In genomic region chr5:40754381-40755092, GRCh38 we compare ENCODE assay signal across 8 cellular contexts. TPM values are rescaled to one million over a fixed set of nuclear protein-coding genes. Genes with fewer than 3 reads are reported as not detected.
DNase-seq lines count a peak whose midpoint lies in the region; ATAC-seq, FAIRE-seq and TF ChIP-seq lines count a peak whose summit lies in the region.

No MANE protein-coding gene starts in this region.

- H3K4me1 Mint-ChIP-seq in mesothelial cell of epicardium, result peaks cover 2% of the 10 kb centered on the region
- H3K4me1 Mint-ChIP-seq in type B pancreatic cell (ENCODE audit: unreplicated experiment), result no peaks in the 10 kb centered on the region

- peaks cover 21% of the 10 kb centered on the region; the same call in 1 of the 2 replicates for H3K79me2 ChIP-seq in KMS-11 (ENCODE audit: insufficient read depth, low read depth)

- H3K27ac ChIP-seq in KMS-11, result peak overlapping the region; percentile 73
- peak overlapping the region; percentile 11 for H3K27ac ChIP-seq in duodenal mucosa (ENCODE audit: low read depth, low read length)
- peak overlapping the region; percentile 70 to 94 (median 83) for H3K27ac ChIP-seq in pancreas

- H3K4me2 ChIP-seq in KMS-11, result peak overlapping the region; percentile 66

- H3K27me3 Mint-ChIP-seq in mesothelial cell of epicardium (ENCODE audit: low read depth) (no peaks in the 10 kb centered on the region), type B pancreatic cell (no peaks in the 10 kb centered on the region)

- H3K27me3 ChIP-seq in KMS-11 (ENCODE audit: insufficient read depth, low read depth), result no peaks in the 10 kb centered on the region
- no peaks in the 10 kb centered on the region for H3K27me3 ChIP-seq in duodenal mucosa (ENCODE audit: control insufficient read depth in 1 of 2, insufficient read depth in 2 of 2, low read length in 2 of 2)
- no peaks in the 10 kb centered on the region for H3K27me3 ChIP-seq in pancreas

- no peak overlapping the region for H3K4me3 ChIP-seq in KMS-11 (IDR thresholded peaks at IDR 0.05; ENCODE audit: insufficient read depth, low read depth, low read length)
- peak overlapping the region; percentile 95 to 97 for H3K4me3 ChIP-seq in duodenal mucosa (ENCODE audit: low read depth in 1 of 2, low read length in 2 of 2)
- H3K4me3 ChIP-seq in pancreas, result peak overlapping the region; percentile 66 to 88 (median 80)

- FAIRE-seq in pancreas (lab: Jason Lieb, UNC), result no peak
- no peak for FAIRE-seq in H54 (lab: Jason Lieb, UNC)

- TF ChIP-seq CTCF in GM13976 (IDR thresholded peaks at IDR 0.05; ENCODE audit: borderline replicate concordance, control extremely low read depth, extremely low read depth, insufficient read depth, missing control alignments), result no peak
- TF ChIP-seq CTCF in KMS-11 (conservative IDR thresholded peaks at IDR 0.05; ENCODE audit: low read depth, low read length), result no peak
- TF ChIP-seq CTCF in pancreas (IDR thresholded peaks at IDR 0.05), result no peak
- no peak for TF ChIP-seq CTCF in mesothelial cell of epicardium (IDR thresholded peaks at IDR 0.05; ENCODE audit: unreplicated experiment)
- TF ChIP-seq CTCF in type B pancreatic cell (conservative IDR thresholded peaks at IDR 0.05), result no peak

- intact Hi-C loops in pancreas (cut with DNase I), result loop anchor here in 1 of 3 donors (10.0 kb wide), 1 partner anchor 120 kb away; no protein-coding TSS in a partner anchor

- peaks cover 18% of the 10 kb centered on the region for H3K9me3 Mint-ChIP-seq in mesothelial cell of epicardium
- H3K9me3 Mint-ChIP-seq in type B pancreatic cell, result peaks cover 7% of the 10 kb centered on the region

- ATAC-seq in GM21723 (IDR thresholded peaks at IDR 0.05; ENCODE audit: unreplicated experiment), result peak; percentile 20
- no peak for ATAC-seq in pancreas

- no peaks in the 10 kb centered on the region for H3K36me3 ChIP-seq in KMS-11 (ENCODE audit: insufficient read depth)
- H3K36me3 ChIP-seq in duodenal mucosa (ENCODE audit: control insufficient read depth in 1 of 2, insufficient read depth in 2 of 2, low read length in 2 of 2), result peaks cover 0 to 3% of the 10 kb centered on the region in 2 donors
- no peaks in the 10 kb centered on the region for H3K36me3 ChIP-seq in pancreas

- peaks cover 26% of the 10 kb centered on the region for H3K36me3 Mint-ChIP-seq in mesothelial cell of epicardium
- H3K36me3 Mint-ChIP-seq in type B pancreatic cell, result peaks cover 24% of the 10 kb centered on the region

- H3K27ac Mint-ChIP-seq in mesothelial cell of epicardium (no peak overlapping the region), type B pancreatic cell (no peak overlapping the region)

- TF ChIP-seq POLR2A in H54 (IDR thresholded peaks at IDR 0.05; ENCODE audit: low read depth, low read length), result no peak

- H3K9me3 ChIP-seq in duodenal mucosa (ENCODE audit: control insufficient read depth in 1 of 2, low read length in 2 of 2) (peaks cover 0 to 5% of the 10 kb centered on the region in 2 donors), pancreas (no peaks in the 10 kb centered on the region)

- no peak overlapping the region for H3K4me3 Mint-ChIP-seq in mesothelial cell of epicardium
- no peak overlapping the region for H3K4me3 Mint-ChIP-seq in type B pancreatic cell

- DNase-seq in GM13976 (ENCODE audit: low spot score) (peak; percentile 40), pancreas (no peak), mesothelial cell of epicardium (ENCODE audit: low spot score in 2 of 2, unreplicated experiment in 2 of 2) (no peak), type B pancreatic cell (ENCODE audit: extremely low spot score, unreplicated experiment) (no peak), H54 (ENCODE audit: insufficient read length, low spot score) (no peak)

- H3K9ac ChIP-seq in KMS-11 (peak overlapping the region; percentile 85), duodenal mucosa (ENCODE audit: low read depth in 1 of 2, low read length in 2 of 2) (peak overlapping the region; percentile 89 to 94)

- in situ Hi-C loops in GM13976 (cut with MboI; ENCODE audit: low sequenced_read_pairs, unreplicated experiment), result no loop called here

- H3K4me1 ChIP-seq in KMS-11 (ENCODE audit: low read depth, poor library complexity, severe bottlenecking) (peaks cover 23% of the 10 kb centered on the region), duodenal mucosa (ENCODE audit: control insufficient read depth in 1 of 2, insufficient read depth in 2 of 2, low read length in 2 of 2) (peaks cover 7 to 9% of the 10 kb centered on the region in 2 donors), pancreas (peaks cover 0 to 6% (median 5%) of the 10 kb centered on the region in 3 donors)

- WGBS in pancreas, 2 donors, result 8 to 10% methylated on average over 6 of the region's 6 CpGs

- peak overlapping the region; percentile 94 for H2AFZ ChIP-seq in KMS-11 (ENCODE audit: low read depth)

- H4K20me1 ChIP-seq in KMS-11 (ENCODE audit: insufficient read depth), result no peaks in the 10 kb centered on the region

RNA-seq across cellular contexts. Expression of gene TTC33, which starts 1.2 kb away (rescaled TPM):
- total RNA-seq in pancreas (1 to 10 TPM; 4.3 to 8.7 (median 6.0) TPM), mesothelial cell of epicardium (20.1 to 22.7 TPM (median 21.1 TPM) in 3 replicates), type B pancreatic cell (ENCODE audit: low replicate concordance) (11.3 and 15.8 TPM in 2 replicates)
- 1 to 10 TPM; 3.0 to 5.9 TPM for polyA plus RNA-seq in pancreas

RNA-seq across cellular contexts. Expression of gene PRKAA1, which starts 43.6 kb away (rescaled TPM):
- total RNA-seq in pancreas (10 to 100 TPM; 23.7 to 42.9 (median 31.6) TPM), mesothelial cell of epicardium (56.3 to 60.4 TPM (median 57.7 TPM) in 3 replicates), type B pancreatic cell (ENCODE audit: low replicate concordance) (58.2 and 58.6 TPM in 2 replicates)
- polyA plus RNA-seq in pancreas, result 10 to 100 TPM; 17.5 to 30.9 TPM

Comparison
In these comparisons a context has a peak if more than half of its experiments do, and no peak if none do; other contexts are left out.
1. H3K27ac ChIP-seq: peak in every context shown above with its lines; median percentile 83 in pancreas; 73 in KMS-11; 11 in duodenal mucosa.